Comparison of ENCODE assay signal across 18 cellular contexts in genomic region chr14:77741438-77741837, GRCh38. TPM values are rescaled to one million over a fixed set of nuclear protein-coding genes. Genes with fewer than 3 reads are reported as not detected.
DNase-seq lines count a peak whose midpoint lies in the region; ATAC-seq and TF ChIP-seq lines count a peak whose summit lies in the region.
"Had no signal": no experiment of that assay in that cellular context is flagged by ENCODE, and none has a peak within 500 bp of the region (broad histone marks: within the 10 kb centered on the region; RNA-seq: fewer than 3 reads in every experiment).

No MANE protein-coding gene starts in this region.

- ATAC-seq in stimulated activated naive CD8-positive, alpha-beta T cell treated with anti-CD3 and anti-CD28 coated beads, Interleukin-15, Interleukin-2, amounts not matched to agents 100 U/mL and 50 U/mL, for 24 hours, result peak; percentile 44
- no peak for ATAC-seq in stimulated activated naive CD8-positive, alpha-beta T cell treated with anti-CD3 and anti-CD28 coated beads, Interleukin-15, amount 100 ng/mL, for 72 hours
- ATAC-seq in activated naive CD8-positive, alpha-beta T cell treated with anti-CD3 and anti-CD28 coated beads, Interleukin-2, amount 50 U/mL, for 24 hours, result no peak
- ATAC-seq in aorta (ENCODE audit: low FRiP score), result no peak
- ATAC-seq: GM23338, PC-3 had no signal

- H3K4me1 Mint-ChIP-seq in activated CD4-positive, alpha-beta memory T cell treated with anti-CD3 and anti-CD28 coated beads for 36 hours (ENCODE audit: low read depth), result peaks cover 50% of the 10 kb centered on the region
- peaks cover 31% of the 10 kb centered on the region for H3K4me1 Mint-ChIP-seq in activated CD4-positive, alpha-beta memory T cell treated with anti-CD3 and anti-CD28 coated beads, Interleukin-2, amount 10 ng/mL, durations not matched to agents 7 days and 5 days
- H3K4me1 Mint-ChIP-seq in stimulated activated naive CD8-positive, alpha-beta T cell treated with anti-CD3 and anti-CD28 coated beads, Interleukin-15, amount 100 ng/mL, for 72 hours, result peaks cover 28% of the 10 kb centered on the region
- peaks cover 42% of the 10 kb centered on the region for H3K4me1 Mint-ChIP-seq in activated naive CD8-positive, alpha-beta T cell treated with anti-CD3 and anti-CD28 coated beads, Interleukin-2, amount 50 U/mL, for 24 hours
- peaks cover 6% of the 10 kb centered on the region for H3K4me1 Mint-ChIP-seq in progenitor cell of endocrine pancreas (ENCODE audit: low read depth)
- H3K4me1 Mint-ChIP-seq: GM23338 had no signal

- POLR2A ChIA-PET in activated CD4-positive, alpha-beta memory T cell treated with anti-CD3 and anti-CD28 coated beads for 36 hours (lab: Charles Lee), result interaction anchor here (1.1 to 1.6 kb wide), 2 partner anchors 19 to 59 kb away, joined by 4 to 5 read pairs; partner anchors contain the start of genes ADCK1 and SNW1
- POLR2A ChIA-PET in activated CD4-positive, alpha-beta memory T cell treated with anti-CD3 and anti-CD28 coated beads, Interleukin-2, amount 10 ng/mL, durations not matched to agents 7 days and 5 days (lab: Charles Lee), result interaction anchor here (0.7 kb wide), 1 partner anchor 19 kb away, joined by 3 read pairs; no protein-coding TSS in a partner anchor

- H3K27me3 ChIP-seq in aorta (ENCODE audit: control insufficient read depth in 1 of 2, insufficient read depth in 2 of 2, low read length in 1 of 2), result no peaks in the 10 kb centered on the region

- DNase-seq in activated CD4-positive, alpha-beta memory T cell treated with anti-CD3 and anti-CD28 coated beads for 36 hours, result no peak
- no peak for DNase-seq in activated CD4-positive, alpha-beta memory T cell treated with anti-CD3 and anti-CD28 coated beads, Interleukin-2, amount 10 ng/mL, durations not matched to agents 7 days and 5 days
- DNase-seq in stimulated activated naive CD8-positive, alpha-beta T cell treated with anti-CD3 and anti-CD28 coated beads, Interleukin-15, Interleukin-2, amounts not matched to agents 100 U/mL and 50 U/mL, for 24 hours, result no peak
- DNase-seq in stimulated activated naive CD8-positive, alpha-beta T cell treated with anti-CD3 and anti-CD28 coated beads, Interleukin-15, amount 100 ng/mL, for 72 hours, result no peak
- no peak for DNase-seq in activated naive CD8-positive, alpha-beta T cell treated with anti-CD3 and anti-CD28 coated beads, Interleukin-2, amount 50 U/mL, for 24 hours
- DNase-seq in aorta (no peak), progenitor cell of endocrine pancreas (ENCODE audit: low spot score, unreplicated experiment) (no peak)
- no peak for DNase-seq in stimulated activated naive CD4-positive, alpha-beta T cell (lab: John Stamatoyannopoulos, UW)
- DNase-seq: HCEC 1CT, IMR-90, NCI-H1048, NCI-H1436, NCI-H1930, NCI-H345, NCI-H524 treated with DMSO at 0.1 percent for 48 hours, PC-3, RPMI8226 had no signal

- H3K4me3 ChIP-seq in aorta (ENCODE audit: low read length in 2 of 2), result no peak overlapping the region
- H3K4me3 ChIP-seq: GM23338 had no signal

- H3K27me3 Mint-ChIP-seq in activated CD4-positive, alpha-beta memory T cell treated with anti-CD3 and anti-CD28 coated beads for 36 hours, result no peaks in the 10 kb centered on the region
- H3K27me3 Mint-ChIP-seq in activated CD4-positive, alpha-beta memory T cell treated with anti-CD3 and anti-CD28 coated beads, Interleukin-2, amount 10 ng/mL, durations not matched to agents 7 days and 5 days, result no peaks in the 10 kb centered on the region
- H3K27me3 Mint-ChIP-seq in stimulated activated naive CD8-positive, alpha-beta T cell treated with anti-CD3 and anti-CD28 coated beads, Interleukin-15, amount 100 ng/mL, for 72 hours, result no peaks in the 10 kb centered on the region
- no peaks in the 10 kb centered on the region for H3K27me3 Mint-ChIP-seq in activated naive CD8-positive, alpha-beta T cell treated with anti-CD3 and anti-CD28 coated beads, Interleukin-2, amount 50 U/mL, for 24 hours
- no peaks in the 10 kb centered on the region for H3K27me3 Mint-ChIP-seq in progenitor cell of endocrine pancreas

- H3K36me3 ChIP-seq in aorta (ENCODE audit: control insufficient read depth in 1 of 2, insufficient read depth in 2 of 2, low read length in 1 of 2), result peaks cover 3 to 4% of the 10 kb centered on the region in 2 donors

- no peak overlapping the region for H3K4me3 Mint-ChIP-seq in activated CD4-positive, alpha-beta memory T cell treated with anti-CD3 and anti-CD28 coated beads for 36 hours
- H3K4me3 Mint-ChIP-seq in activated CD4-positive, alpha-beta memory T cell treated with anti-CD3 and anti-CD28 coated beads, Interleukin-2, amount 10 ng/mL, durations not matched to agents 7 days and 5 days, result no peak overlapping the region
- H3K4me3 Mint-ChIP-seq in stimulated activated naive CD8-positive, alpha-beta T cell treated with anti-CD3 and anti-CD28 coated beads, Interleukin-15, amount 100 ng/mL, for 72 hours, result no peak overlapping the region
- no peak overlapping the region for H3K4me3 Mint-ChIP-seq in activated naive CD8-positive, alpha-beta T cell treated with anti-CD3 and anti-CD28 coated beads, Interleukin-2, amount 50 U/mL, for 24 hours
- no peak overlapping the region for H3K4me3 Mint-ChIP-seq in progenitor cell of endocrine pancreas (ENCODE audit: low read depth)
- H3K4me3 Mint-ChIP-seq: GM23338 had no signal

- peak overlapping the region; percentile 67 for H3K27ac Mint-ChIP-seq in activated CD4-positive, alpha-beta memory T cell treated with anti-CD3 and anti-CD28 coated beads for 36 hours
- no peak overlapping the region for H3K27ac Mint-ChIP-seq in activated CD4-positive, alpha-beta memory T cell treated with anti-CD3 and anti-CD28 coated beads, Interleukin-2, amount 10 ng/mL, durations not matched to agents 7 days and 5 days
- peak overlapping the region in 1 of 2 donors; percentile 16 for H3K27ac Mint-ChIP-seq in stimulated activated naive CD8-positive, alpha-beta T cell treated with anti-CD3 and anti-CD28 coated beads, Interleukin-15, amount 100 ng/mL, for 72 hours
- H3K27ac Mint-ChIP-seq in activated naive CD8-positive, alpha-beta T cell treated with anti-CD3 and anti-CD28 coated beads, Interleukin-2, amount 50 U/mL, for 24 hours, result peak overlapping the region; percentile 33
- no peak overlapping the region for H3K27ac Mint-ChIP-seq in progenitor cell of endocrine pancreas
- H3K27ac Mint-ChIP-seq: GM23338 had no signal

- CTCF ChIA-PET in activated CD4-positive, alpha-beta memory T cell treated with anti-CD3 and anti-CD28 coated beads for 36 hours (lab: Charles Lee), result interaction anchor here (0.9 kb wide), 1 partner anchor 283 kb away, joined by 3 read pairs; no protein-coding TSS in a partner anchor
- CTCF ChIA-PET in activated CD4-positive, alpha-beta memory T cell treated with anti-CD3 and anti-CD28 coated beads, Interleukin-2, amount 10 ng/mL, durations not matched to agents 7 days and 5 days (lab: Charles Lee), result no interaction called here

- no peaks in the 10 kb centered on the region for H3K4me1 ChIP-seq in aorta (ENCODE audit: control insufficient read depth in 1 of 2, insufficient read depth in 2 of 2, low read length in 2 of 2)

- H3K9me3 ChIP-seq in aorta (ENCODE audit: control insufficient read depth, low read length), result no peaks in the 10 kb centered on the region

- H3K36me3 Mint-ChIP-seq in activated CD4-positive, alpha-beta memory T cell treated with anti-CD3 and anti-CD28 coated beads for 36 hours, result peaks cover 29% of the 10 kb centered on the region
- H3K36me3 Mint-ChIP-seq in activated CD4-positive, alpha-beta memory T cell treated with anti-CD3 and anti-CD28 coated beads, Interleukin-2, amount 10 ng/mL, durations not matched to agents 7 days and 5 days (ENCODE audit: low read depth), result peaks cover 54% of the 10 kb centered on the region
- H3K36me3 Mint-ChIP-seq in activated naive CD8-positive, alpha-beta T cell treated with anti-CD3 and anti-CD28 coated beads, Interleukin-2, amount 50 U/mL, for 24 hours (ENCODE audit: low read depth), result peaks cover 49% of the 10 kb centered on the region
- H3K36me3 Mint-ChIP-seq in progenitor cell of endocrine pancreas (ENCODE audit: insufficient read depth), result peaks cover 18% of the 10 kb centered on the region

- intact Hi-C loops in activated CD4-positive, alpha-beta memory T cell treated with anti-CD3 and anti-CD28 coated beads for 36 hours (cut with micrococcal nuclease), result no loop called here
- intact Hi-C loops in aorta (cut with DNase I), result loop anchor here in 1 of 2 donors (10.0 kb wide), 1 partner anchor 587 kb away; no protein-coding TSS in a partner anchor

- 58 to 70% methylated on average over 2 of the region's 2 CpGs for WGBS in aorta, 2 donors

- TF ChIP-seq CTCF in progenitor cell of endocrine pancreas (IDR thresholded peaks at IDR 0.05; ENCODE audit: unreplicated experiment), result no peak

- H3K27ac ChIP-seq in aorta (ENCODE audit: low read depth in 1 of 2, low read length in 2 of 2), result no peak overlapping the region

- H3K9me3 Mint-ChIP-seq in activated CD4-positive, alpha-beta memory T cell treated with anti-CD3 and anti-CD28 coated beads for 36 hours, result no peaks in the 10 kb centered on the region
- no peaks in the 10 kb centered on the region for H3K9me3 Mint-ChIP-seq in activated CD4-positive, alpha-beta memory T cell treated with anti-CD3 and anti-CD28 coated beads, Interleukin-2, amount 10 ng/mL, durations not matched to agents 7 days and 5 days
- no peaks in the 10 kb centered on the region for H3K9me3 Mint-ChIP-seq in stimulated activated naive CD8-positive, alpha-beta T cell treated with anti-CD3 and anti-CD28 coated beads, Interleukin-15, amount 100 ng/mL, for 72 hours
- no peaks in the 10 kb centered on the region for H3K9me3 Mint-ChIP-seq in activated naive CD8-positive, alpha-beta T cell treated with anti-CD3 and anti-CD28 coated beads, Interleukin-2, amount 50 U/mL, for 24 hours
- H3K9me3 Mint-ChIP-seq in progenitor cell of endocrine pancreas (ENCODE audit: low read depth), result peaks cover 3% of the 10 kb centered on the region

RNA-seq across cellular contexts. Expression of gene SNW1, which starts 19.5 kb away (rescaled TPM):
- total RNA-seq in activated CD4-positive, alpha-beta memory T cell treated with anti-CD3 and anti-CD28 coated beads for 36 hours, result 100 to 1,000 TPM; 115 to 120 TPM
- total RNA-seq in activated CD4-positive, alpha-beta memory T cell treated with anti-CD3 and anti-CD28 coated beads, Interleukin-2, amount 10 ng/mL, durations not matched to agents 7 days and 5 days, result 100 to 1,000 TPM; 117 to 120 TPM
- total RNA-seq in aorta, result 10 to 100 TPM; 51.4 to 60.5 TPM
- 10 to 100 TPM; 57.6 to 60.5 TPM for polyA plus RNA-seq in aorta
- 78.5 and 90.8 TPM in 2 replicates for total RNA-seq in progenitor cell of endocrine pancreas

RNA-seq across cellular contexts. Expression of gene SLIRP, which starts 33.5 kb away (rescaled TPM):
- total RNA-seq in activated CD4-positive, alpha-beta memory T cell treated with anti-CD3 and anti-CD28 coated beads for 36 hours, result 100 to 1,000 TPM; 138 to 146 TPM
- total RNA-seq in activated CD4-positive, alpha-beta memory T cell treated with anti-CD3 and anti-CD28 coated beads, Interleukin-2, amount 10 ng/mL, durations not matched to agents 7 days and 5 days, result 10 to 100 TPM; 56.4 to 76.7 TPM
- total RNA-seq in aorta (10 to 100 TPM; 57.3 to 84.4 TPM), progenitor cell of endocrine pancreas (148 and 158 TPM in 2 replicates)
- polyA plus RNA-seq in aorta, result 100 to 1,000 TPM; 238 to 453 TPM

RNA-seq across cellular contexts. Expression of gene ALKBH1, which starts 33.6 kb away (rescaled TPM):
- 10 to 100 TPM; 13.2 to 16.1 TPM for total RNA-seq in activated CD4-positive, alpha-beta memory T cell treated with anti-CD3 and anti-CD28 coated beads for 36 hours
- 10 to 100 TPM; 12.5 to 12.8 TPM for total RNA-seq in activated CD4-positive, alpha-beta memory T cell treated with anti-CD3 and anti-CD28 coated beads, Interleukin-2, amount 10 ng/mL, durations not matched to agents 7 days and 5 days
- 10 to 100 TPM in 1 of 2 donors, 1 to 10 TPM in 1; 7.4 to 12.6 TPM for total RNA-seq in aorta
- polyA plus RNA-seq in aorta, result 1 to 10 TPM; 4.6 to 7.2 TPM
- total RNA-seq in progenitor cell of endocrine pancreas, result 14.4 and 14.5 TPM in 2 replicates

RNA-seq across cellular contexts. Expression of gene ADCK1, which starts 58.5 kb away (rescaled TPM):
- total RNA-seq in activated CD4-positive, alpha-beta memory T cell treated with anti-CD3 and anti-CD28 coated beads for 36 hours, result 1 to 10 TPM; 3.2 to 3.7 TPM
- total RNA-seq in activated CD4-positive, alpha-beta memory T cell treated with anti-CD3 and anti-CD28 coated beads, Interleukin-2, amount 10 ng/mL, durations not matched to agents 7 days and 5 days, result 1 to 10 TPM; 2.2 to 2.8 TPM
- 1 to 10 TPM; 4.2 to 7.3 TPM for total RNA-seq in aorta
- 1 to 10 TPM; 2.4 to 4.9 TPM for polyA plus RNA-seq in aorta
- total RNA-seq in progenitor cell of endocrine pancreas, result 8.0 and 11.5 TPM in 2 replicates

Comparison
In these comparisons a context has a peak if more than half of its experiments do, and no peak if none do; other contexts are left out.
1. H3K27ac Mint-ChIP-seq: peak in activated CD4-positive, alpha-beta memory T cell treated with anti-CD3 and anti-CD28 coated beads for 36 hours (single experiment) and activated naive CD8-positive, alpha-beta T cell treated with anti-CD3 and anti-CD28 coated beads, Interleukin-2, amount 50 U/mL, for 24 hours (single experiment); none in activated CD4-positive, alpha-beta memory T cell treated with anti-CD3 and anti-CD28 coated beads, Interleukin-2, amount 10 ng/mL, durations not matched to agents 7 days and 5 days (single experiment) and progenitor cell of endocrine pancreas (single experiment).